ENCODE assay signal across 15 cellular contexts in the genomic region with DNA sequence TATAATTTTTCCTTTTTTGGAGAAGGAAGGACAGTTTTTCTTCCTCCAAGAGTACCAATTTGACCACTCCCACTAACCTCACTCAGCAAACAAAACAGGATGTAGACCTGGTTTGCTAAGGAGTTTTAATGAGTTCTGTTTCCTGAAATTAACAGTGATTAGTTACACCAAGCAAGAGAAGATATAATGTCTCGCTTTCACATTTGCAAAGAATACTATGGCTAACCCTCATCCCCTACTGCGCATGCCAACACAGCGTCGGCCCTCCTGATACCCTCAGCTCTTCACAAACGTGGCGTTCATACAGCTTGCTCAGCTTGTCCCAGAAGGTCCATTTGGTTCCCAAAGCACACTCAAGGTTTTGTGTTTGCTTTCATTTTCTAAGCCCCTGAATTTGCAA. TPM values are rescaled to one million over a fixed set of nuclear protein-coding genes. Genes with fewer than 3 reads are reported as not detected.
DNase-seq lines count a peak whose midpoint lies in the region; ATAC-seq and TF ChIP-seq lines count a peak whose summit lies in the region.
"Had no signal": no experiment of that assay in that cellular context is flagged by ENCODE, and none has a peak within 500 bp of the region (broad histone marks: within the 10 kb centered on the region; RNA-seq: fewer than 3 reads in every experiment).

No MANE protein-coding gene starts in this region.

- no peaks in the 10 kb centered on the region for H3K9me3 Mint-ChIP-seq in dendritic cell treated with granulocyte-macrophage colony-stimulating factor and Interleukin-4, amounts not matched to agents 40 ng/mL and 50 ng/mL, for 4 days
- H3K9me3 Mint-ChIP-seq in chondrocyte (ENCODE audit: low read depth): no peaks in the 10 kb centered on the region

- H3K36me3 Mint-ChIP-seq in dendritic cell treated with granulocyte-macrophage colony-stimulating factor and Interleukin-4, amounts not matched to agents 40 ng/mL and 50 ng/mL, for 4 days (ENCODE audit: low read depth): peaks cover 98% of the 10 kb centered on the region
- peaks cover 14% of the 10 kb centered on the region for H3K36me3 Mint-ChIP-seq in chondrocyte (ENCODE audit: low read depth)

- peak overlapping the region; percentile 75 for H3K27ac Mint-ChIP-seq in dendritic cell treated with granulocyte-macrophage colony-stimulating factor and Interleukin-4, amounts not matched to agents 40 ng/mL and 50 ng/mL, for 4 days
- no peak overlapping the region for H3K27ac Mint-ChIP-seq in chondrocyte (ENCODE audit: unreplicated experiment)

- peak overlapping the region; percentile 33 for H3K4me3 Mint-ChIP-seq in dendritic cell treated with granulocyte-macrophage colony-stimulating factor and Interleukin-4, amounts not matched to agents 40 ng/mL and 50 ng/mL, for 4 days
- H3K4me3 Mint-ChIP-seq in chondrocyte (ENCODE audit: unreplicated experiment): no peak overlapping the region

- H4K20me1 ChIP-seq in OCI-LY3 (ENCODE audit: insufficient read depth, low read length): peaks cover 6% of the 10 kb centered on the region; the same call in 1 of the 2 replicates

- no peaks in the 10 kb centered on the region for H3K27me3 Mint-ChIP-seq in dendritic cell treated with granulocyte-macrophage colony-stimulating factor and Interleukin-4, amounts not matched to agents 40 ng/mL and 50 ng/mL, for 4 days
- no peaks in the 10 kb centered on the region for H3K27me3 Mint-ChIP-seq in chondrocyte (ENCODE audit: low read depth)

- peaks cover 31% of the 10 kb centered on the region for H3K4me1 Mint-ChIP-seq in dendritic cell treated with granulocyte-macrophage colony-stimulating factor and Interleukin-4, amounts not matched to agents 40 ng/mL and 50 ng/mL, for 4 days (ENCODE audit: low read depth)
- H3K4me1 Mint-ChIP-seq in chondrocyte (ENCODE audit: low read depth): no peaks in the 10 kb centered on the region

- H3K9ac ChIP-seq in OCI-LY3 (ENCODE audit: low read length): no peak overlapping the region

- peaks cover 12% of the 10 kb centered on the region for H3K4me1 ChIP-seq in OCI-LY3 (ENCODE audit: low read length)
- H3K4me1 ChIP-seq: BE2C, gastrocnemius medialis had no signal

- DNase-seq in stimulated activated CD4-positive, alpha-beta T cell treated with anti-CD3 and anti-CD28 coated beads, Interleukin-4, amount 100 ng/mL, for 1 hour: peak; percentile 19
- DNase-seq in stimulated activated CD4-positive, alpha-beta T cell treated with anti-CD3 and anti-CD28 coated beads, Interleukin-2, amount 100 ng/mL, for 48 hours: no peak
- DNase-seq in ureter (ENCODE audit: low spot score) (no peak), middle frontal gyrus (ENCODE audit: extremely low spot score, low spot score) (no peak), chondrocyte (ENCODE audit: low spot score) (no peak)
- DNase-seq: anterior cingulate cortex; BE2C; effector CD8-positive, alpha-beta T cell; gastrocnemius medialis; GF-D8; NCI-H1930; stimulated activated CD8-positive, alpha-beta memory T cell treated with anti-CD3 and anti-CD28 coated beads, Interleukin-4, amount 100 ng/mL, for 48 hours had no signal

- H3K36me3 ChIP-seq in OCI-LY3 (replicated peaks; ENCODE audit: low read depth, low read length): peaks cover 42% of the 10 kb centered on the region

- no peak for ATAC-seq in GM19324 (IDR thresholded peaks at IDR 0.05; ENCODE audit: low FRiP score, unreplicated experiment)
- ATAC-seq: gastrocnemius medialis had no signal

- no peak overlapping the region for H2AFZ ChIP-seq in OCI-LY3 (ENCODE audit: low read depth, low read length)

- H3K27me3 ChIP-seq in OCI-LY3 (ENCODE audit: low read depth, low read length): no peaks in the 10 kb centered on the region
- H3K27me3 ChIP-seq: BE2C, gastrocnemius medialis had no signal

- TF ChIP-seq CTCF in OCI-LY3 (IDR thresholded peaks at IDR 0.05; ENCODE audit: low read depth, low read length) (no peak), chondrocyte (IDR thresholded peaks at IDR 0.05) (no peak)

- peak overlapping the region; percentile 27 for H3K4me2 ChIP-seq in OCI-LY3 (ENCODE audit: low read length)

- intact Hi-C loops in dendritic cell treated with granulocyte-macrophage colony-stimulating factor and Interleukin-4, amounts not matched to agents 40 ng/mL and 50 ng/mL, for 4 days (cut with micrococcal nuclease): no loop called here

- H3K9me3 ChIP-seq in OCI-LY3 (ENCODE audit: insufficient read depth, low read length): no peaks in the 10 kb centered on the region
- H3K9me3 ChIP-seq: BE2C, gastrocnemius medialis had no signal

- peak overlapping the region; percentile 22; the same call in 1 of the 2 replicates for H3K27ac ChIP-seq in OCI-LY3 (ENCODE audit: low read length)
- H3K27ac ChIP-seq: gastrocnemius medialis had no signal

- no peaks in the 10 kb centered on the region for H3K79me2 ChIP-seq in OCI-LY3 (ENCODE audit: low read length)

- H3K4me3 ChIP-seq in OCI-LY3 (ENCODE audit: low read length): no peak overlapping the region
- H3K4me3 ChIP-seq: gastrocnemius medialis had no signal

RNA-seq across cellular contexts. Expression of gene IPPK, which starts 41.9 kb away (rescaled TPM):
- total RNA-seq in ureter (11.9 TPM), chondrocyte (8.7 to 9.3 TPM (median 8.9 TPM) in 3 replicates)

RNA-seq across cellular contexts. Expression of gene BICD2, which starts 52.8 kb away (rescaled TPM):
- 28.5 TPM for total RNA-seq in ureter
- 41.4 to 46.4 TPM (median 41.9 TPM) in 3 replicates for total RNA-seq in chondrocyte
